9 cellular contexts compared by ENCODE assay signal in genomic region chr3:153513236-153513635, GRCh38.
DNase-seq lines count a peak whose midpoint lies in the region; ATAC-seq and TF ChIP-seq lines count a peak whose summit lies in the region.
"Had no signal": no experiment of that assay in that cellular context is flagged by ENCODE, and none has a peak within 500 bp of the region (broad histone marks: within the 10 kb centered on the region; RNA-seq: fewer than 3 reads in every experiment).

No MANE protein-coding gene starts in this region.

- no peaks in the 10 kb centered on the region for H3K79me2 ChIP-seq in SK-N-SH (ENCODE audit: insufficient read depth)
- H3K79me2 ChIP-seq in hepatocyte: no peaks in the 10 kb centered on the region

- H3K9me3 Mint-ChIP-seq in stimulated activated memory B cell treated with anti-CD40 and anti-IgM and Interleukin-4, amounts not matched to agents 10 μg/mL and 1 μg/mL and 100 μg/mL, for 72 hours: peaks cover 4% of the 10 kb centered on the region

- H3K27ac ChIP-seq in SK-N-SH (ENCODE audit: low read depth in 2 of 2, low read length in 1 of 2): no peak overlapping the region
- H3K27ac ChIP-seq in hepatocyte: no peak overlapping the region

- no peaks in the 10 kb centered on the region for H3K4me1 Mint-ChIP-seq in stimulated activated memory B cell treated with anti-CD40 and anti-IgM and Interleukin-4, amounts not matched to agents 10 μg/mL and 1 μg/mL and 100 μg/mL, for 72 hours
- H3K4me1 Mint-ChIP-seq: stimulated activated naive CD8-positive, alpha-beta T cell treated with anti-CD3 and anti-CD28 coated beads, Interleukin-15, amount 100 ng/mL, for 72 hours had no signal

- 0% methylated on average over 1 of the region's 1 CpG for WGBS in SK-N-SH (ENCODE audit: low lambda C conversion rate)
- WGBS in hepatocyte (ENCODE audit: low lambda C conversion rate, missing lambda C conversion rate): 35% methylated on average over 1 of the region's 1 CpG

- H2AFZ ChIP-seq in SK-N-SH (ENCODE audit: low read depth) (no peak overlapping the region), hepatocyte (no peak overlapping the region)

- no peaks in the 10 kb centered on the region for H3K36me3 Mint-ChIP-seq in stimulated activated memory B cell treated with anti-CD40 and anti-IgM and Interleukin-4, amounts not matched to agents 10 μg/mL and 1 μg/mL and 100 μg/mL, for 72 hours

- peak; percentile 41 for TF ChIP-seq CTCF in SK-N-SH (IDR thresholded peaks at IDR 0.05)
- peak; percentile 10 for TF ChIP-seq CTCF in hepatocyte (IDR thresholded peaks at IDR 0.05; ENCODE audit: poor library complexity)

- H4K20me1 ChIP-seq in SK-N-SH (ENCODE audit: insufficient read depth): no peaks in the 10 kb centered on the region
- no peaks in the 10 kb centered on the region for H4K20me1 ChIP-seq in hepatocyte (ENCODE audit: insufficient read depth, poor library complexity, severe bottlenecking)

- peak; percentile 54 for ATAC-seq in GM21360 (IDR thresholded peaks at IDR 0.05; ENCODE audit: unreplicated experiment)
- ATAC-seq in stimulated activated memory B cell treated with anti-CD40 and anti-IgM and Interleukin-4, amounts not matched to agents 10 μg/mL and 1 μg/mL and 100 μg/mL, for 72 hours: no peak
- ATAC-seq: stimulated activated naive CD8-positive, alpha-beta T cell treated with anti-CD3 and anti-CD28 coated beads, Interleukin-15, amount 100 ng/mL, for 72 hours had no signal

- H3K27me3 ChIP-seq in SK-N-SH (ENCODE audit: insufficient read depth) (no peaks in the 10 kb centered on the region), hepatocyte (no peaks in the 10 kb centered on the region)

- no peak for TF ChIP-seq RAD21 in SK-N-SH (IDR thresholded peaks at IDR 0.05; ENCODE audit: low read length)

- CTCF ChIA-PET in SK-N-SH (lab: Yijun Ruan, JAX): interaction anchor here (1.1 kb wide), 1 partner anchor 239 kb away, joined by 3 read pairs; no protein-coding TSS in a partner anchor

- no peak overlapping the region for H3K4me3 ChIP-seq in SK-N-SH (ENCODE audit: low read depth in 2 of 2, low read length in 1 of 2)
- no peak overlapping the region for H3K4me3 ChIP-seq in hepatocyte

- TF ChIP-seq EP300 in SK-N-SH (IDR thresholded peaks at IDR 0.05; ENCODE audit: borderline replicate concordance in 1 of 2, low read depth in 1 of 2, low read length in 1 of 2): no peak

- no peaks in the 10 kb centered on the region for H3F3A ChIP-seq in SK-N-SH (replicated peaks; ENCODE audit: insufficient read depth)

- DNase-seq in CD1c-positive myeloid dendritic cell (ENCODE audit: extremely low spot score) (peak; percentile 3), SK-N-SH (no peak), hepatocyte (ENCODE audit: low spot score) (peak; percentile 6), HuH-7 (ENCODE audit: low spot score) (no peak), NCI-H446 (lab: John Stamatoyannopoulos, UW) (no peak)
- no peak for DNase-seq in activated CD8-positive, alpha-beta memory T cell treated with anti-CD3 and anti-CD28 coated beads, Interleukin-2, amount 50 U/mL, for 48 hours
- DNase-seq: stimulated activated naive CD8-positive, alpha-beta T cell treated with anti-CD3 and anti-CD28 coated beads, Interleukin-15, amount 100 ng/mL, for 72 hours had no signal

- POLR2A ChIA-PET in SK-N-SH (lab: Yijun Ruan, JAX): no interaction called here

- H3K9me3 ChIP-seq in SK-N-SH: no peaks in the 10 kb centered on the region
- no peaks in the 10 kb centered on the region for H3K9me3 ChIP-seq in hepatocyte (ENCODE audit: low read depth)

- no peak overlapping the region for H3K9ac ChIP-seq in SK-N-SH

- no peak overlapping the region for H3K4me2 ChIP-seq in SK-N-SH
- no peak overlapping the region for H3K4me2 ChIP-seq in hepatocyte

- H3K9me2 ChIP-seq in SK-N-SH (no peaks in the 10 kb centered on the region), hepatocyte (replicated peaks; ENCODE audit: insufficient read depth) (no peaks in the 10 kb centered on the region)

- H3K36me3 ChIP-seq in SK-N-SH (replicated peaks in 1 of 2; ENCODE audit: control insufficient read depth in 1 of 2, insufficient read depth in 2 of 2, low read length in 1 of 2) (no peaks in the 10 kb centered on the region), hepatocyte (replicated peaks; ENCODE audit: insufficient read depth, low read depth) (no peaks in the 10 kb centered on the region)

- H3K27me3 Mint-ChIP-seq in stimulated activated memory B cell treated with anti-CD40 and anti-IgM and Interleukin-4, amounts not matched to agents 10 μg/mL and 1 μg/mL and 100 μg/mL, for 72 hours: no peaks in the 10 kb centered on the region
- H3K27me3 Mint-ChIP-seq: stimulated activated naive CD8-positive, alpha-beta T cell treated with anti-CD3 and anti-CD28 coated beads, Interleukin-15, amount 100 ng/mL, for 72 hours had no signal

- H3K4me3 Mint-ChIP-seq in stimulated activated memory B cell treated with anti-CD40 and anti-IgM and Interleukin-4, amounts not matched to agents 10 μg/mL and 1 μg/mL and 100 μg/mL, for 72 hours: no peak overlapping the region
- H3K4me3 Mint-ChIP-seq: stimulated activated naive CD8-positive, alpha-beta T cell treated with anti-CD3 and anti-CD28 coated beads, Interleukin-15, amount 100 ng/mL, for 72 hours had no signal

- H3K4me1 ChIP-seq in SK-N-SH (ENCODE audit: control insufficient read depth in 1 of 2, insufficient read depth in 2 of 2, low read depth in 1 of 2, low read length in 1 of 2) (no peaks in the 10 kb centered on the region), hepatocyte (ENCODE audit: insufficient read depth) (no peaks in the 10 kb centered on the region)

- H3K27ac Mint-ChIP-seq in stimulated activated memory B cell treated with anti-CD40 and anti-IgM and Interleukin-4, amounts not matched to agents 10 μg/mL and 1 μg/mL and 100 μg/mL, for 72 hours: no peak overlapping the region
- H3K27ac Mint-ChIP-seq: stimulated activated naive CD8-positive, alpha-beta T cell treated with anti-CD3 and anti-CD28 coated beads, Interleukin-15, amount 100 ng/mL, for 72 hours had no signal

TF ChIP-seq in SK-N-SH, 30 proteins besides CTCF, POLR2A, EP300 and RAD21:
- no peak for TF ChIP-seq FOSL2 (IDR thresholded peaks at IDR 0.05; ENCODE audit: borderline replicate concordance, low read depth)
- no peak for TF ChIP-seq TCF12 (IDR thresholded peaks at IDR 0.05)
- no peak for TF ChIP-seq ELF1 (IDR thresholded peaks at IDR 0.05)
- TF ChIP-seq NRF1 (IDR thresholded peaks at IDR 0.05; ENCODE audit: low read depth, low read length): no peak
- no peak for TF ChIP-seq POLR2AphosphoS5 (IDR thresholded peaks at IDR 0.05; ENCODE audit: low read depth, low read length)
- no peak for TF ChIP-seq SMC3 (IDR thresholded peaks at IDR 0.05; ENCODE audit: low read depth, low read length)
- no peak for TF ChIP-seq MAX (IDR thresholded peaks at IDR 0.05; ENCODE audit: low read depth)
- TF ChIP-seq SIN3A (IDR thresholded peaks at IDR 0.05; ENCODE audit: borderline replicate concordance, low read depth, low read length): no peak
- TF ChIP-seq REST (IDR thresholded peaks at IDR 0.05; ENCODE audit: low read depth, low read length): no peak
- TF ChIP-seq RFX5 (IDR thresholded peaks at IDR 0.05; ENCODE audit: low read length): no peak
- no peak for TF ChIP-seq FOXM1 (IDR thresholded peaks at IDR 0.05; ENCODE audit: low read depth)
- TF ChIP-seq ZBTB33 (IDR thresholded peaks at IDR 0.05; ENCODE audit: borderline replicate concordance, low read depth): no peak
- TF ChIP-seq FOXJ3 (CRISPR knock-in tag; IDR thresholded peaks at IDR 0.05): no peak
- no peak for TF ChIP-seq RXRA (IDR thresholded peaks at IDR 0.05; ENCODE audit: borderline replicate concordance, low read depth)

Comparison
In these comparisons a context has a peak if more than half of its experiments do, and no peak if none do; other contexts are left out.
1. DNase-seq: peak in CD1c-positive myeloid dendritic cell (single experiment) and hepatocyte (single experiment); none in SK-N-SH (single experiment), HuH-7 (single experiment), activated CD8-positive, alpha-beta memory T cell treated with anti-CD3 and anti-CD28 coated beads, Interleukin-2, amount 50 U/mL, for 48 hours (single experiment) and NCI-H446 (0 of 2).